20 cellular contexts compared by ENCODE assay signal in genomic region chr1:187032316-187032981, GRCh38.
DNase-seq lines count a peak whose midpoint lies in the region; ATAC-seq and FAIRE-seq lines count a peak whose summit lies in the region.
"Had no signal": no experiment of that assay in that cellular context is flagged by ENCODE, and none has a peak within 500 bp of the region (broad histone marks: within the 10 kb centered on the region; RNA-seq: fewer than 3 reads in every experiment).

No MANE protein-coding gene starts in this region.

- intact Hi-C loops in left cardiac atrium (cut with DNase I), result no loop called here

- no peaks in the 10 kb centered on the region for H3K9me3 ChIP-seq in T-helper 17 cell (ENCODE audit: control insufficient read depth, low read length, poor library complexity, severe bottlenecking)
- H3K9me3 ChIP-seq: Caco-2 had no signal

- no peak for FAIRE-seq in urothelium cell line (lab: Jason Lieb, UNC)
- FAIRE-seq: A549, GM18507, GM19239, HTR-8/SVneo had no signal

- no peak overlapping the region for H3K4me3 Mint-ChIP-seq in T-helper 17 cell

- in situ Hi-C loops in G401 (cut with HindIII; ENCODE audit: low sequenced_read_pairs), result no loop called here

- ATAC-seq in GM19395 (IDR thresholded peaks at IDR 0.05; ENCODE audit: unreplicated experiment) (peak; percentile 70), HG03432 (IDR thresholded peaks at IDR 0.05; ENCODE audit: unreplicated experiment) (peak; percentile 51), T-helper 17 cell (no peak), left cardiac atrium (no peak)
- ATAC-seq: A549, HCT116, Panc1, Right ventricle myocardium inferior had no signal

- H3K27me3 Mint-ChIP-seq in T-helper 17 cell, result no peaks in the 10 kb centered on the region

- H3K4me1 Mint-ChIP-seq in T-helper 17 cell, result no peaks in the 10 kb centered on the region

- H3K36me3 Mint-ChIP-seq in T-helper 17 cell (ENCODE audit: low read depth), result no peaks in the 10 kb centered on the region

- DNase-seq in G401 (ENCODE audit: low spot score) (peak; percentile 36), RPMI8226 (peak; percentile 78), T-helper 17 cell (no peak), urothelium cell line (ENCODE audit: low spot score) (no peak), left cardiac atrium (no peak)
- no peak for DNase-seq in activated CD8-positive, alpha-beta memory T cell treated with anti-CD3 and anti-CD28 coated beads for 24 hours
- DNase-seq: Caco-2, NCI-H146, NCI-H2081, NCI-H510A treated with DMSO at 0.1 percent for 48 hours, T-helper 9 cell had no signal

- no peak overlapping the region for H3K27ac Mint-ChIP-seq in T-helper 17 cell

Comparison
In these comparisons a context has a peak if more than half of its experiments do, and no peak if none do; other contexts are left out.
1. DNase-seq: peak in G401 (single experiment) and RPMI8226 (single experiment); none in T-helper 17 cell (0 of 3), urothelium cell line (single experiment), left cardiac atrium (single experiment) and activated CD8-positive, alpha-beta memory T cell treated with anti-CD3 and anti-CD28 coated beads for 24 hours (single experiment).
2. ATAC-seq: peak in GM19395 (single experiment) and HG03432 (single experiment); none in T-helper 17 cell (single experiment) and left cardiac atrium (0 of 2).